ENCODE assay signal across 13 cellular contexts in the genomic region with DNA sequence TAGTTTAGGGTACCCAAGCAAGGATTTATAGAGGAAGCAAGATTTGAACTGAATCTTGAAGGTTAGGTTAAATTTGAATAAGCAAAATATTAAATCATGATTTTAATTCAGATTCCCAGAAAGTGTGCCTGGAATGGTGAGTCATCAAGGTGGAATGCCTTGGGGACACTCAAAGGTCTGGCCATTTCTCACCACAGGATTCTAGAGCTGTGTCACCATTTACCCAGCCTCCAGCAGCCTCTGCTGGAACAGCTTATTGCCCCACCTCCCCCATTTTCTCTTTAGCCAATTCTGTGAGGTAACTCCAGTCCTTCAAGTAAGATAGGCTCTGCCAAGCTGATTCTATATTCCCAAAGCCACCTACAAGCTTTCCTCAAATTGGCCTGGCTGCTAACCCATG.
A peak's percentile ranks its signal among the peaks of the same experiment; 100 is the strongest.
DNase-seq lines count a peak whose midpoint lies in the region; ATAC-seq, FAIRE-seq and TF ChIP-seq lines count a peak whose summit lies in the region.
"Had no signal": no experiment of that assay in that cellular context is flagged by ENCODE, and none has a peak within 500 bp of the region (broad histone marks: within the 10 kb centered on the region; RNA-seq: fewer than 3 reads in every experiment).

No MANE protein-coding gene starts in this region.

- H3K9ac ChIP-seq in fibroblast of lung (ENCODE audit: insufficient read depth, low read length): no peak overlapping the region
- no peak overlapping the region for H3K9ac ChIP-seq in skeletal muscle satellite cell (ENCODE audit: low read depth, low read length)

- H4K20me1 ChIP-seq in fibroblast of lung (ENCODE audit: control insufficient read depth, extremely low read depth, insufficient read depth, low read length): no peaks in the 10 kb centered on the region

- TF ChIP-seq POLR2A in H54 (IDR thresholded peaks at IDR 0.05; ENCODE audit: low read depth, low read length): no peak

- H3K4me1 ChIP-seq in fibroblast of lung (ENCODE audit: control insufficient read depth, extremely low read depth, insufficient read depth, low read length) (peaks cover 4% of the 10 kb centered on the region), skeletal muscle satellite cell (ENCODE audit: control insufficient read depth, insufficient read depth, low read length) (peaks cover 21% of the 10 kb centered on the region)

- H3K9me3 ChIP-seq in fibroblast of lung (ENCODE audit: control insufficient read depth, insufficient read depth, low read depth, low read length) (no peaks in the 10 kb centered on the region), skeletal muscle satellite cell (replicated peaks; ENCODE audit: low read length) (no peaks in the 10 kb centered on the region)

- DNase-seq in H54 (ENCODE audit: insufficient read length, low spot score) (peak; percentile 25), RPMI7951 (ENCODE audit: low read depth) (peak; percentile 80), fibroblast of lung (ENCODE audit: low read depth in 2 of 2) (peak; percentile 36 to 87), dedifferentiated amniotic fluid mesenchymal stem cell (ENCODE audit: extremely low spot score) (no peak), activated T-cell treated with anti-CD3 and anti-CD28 coated beads for 4 hours (no peak)
- DNase-seq: DND-41; nucleus accumbens; stimulated activated naive CD4-positive, alpha-beta T cell; T-helper 9 cell had no signal

- H3K27me3 ChIP-seq in fibroblast of lung (ENCODE audit: control insufficient read depth, insufficient read depth, low read length): no peaks in the 10 kb centered on the region
- no peaks in the 10 kb centered on the region for H3K27me3 ChIP-seq in skeletal muscle satellite cell (ENCODE audit: control insufficient read depth, insufficient read depth, low read length)

- no peak overlapping the region for H3K4me2 ChIP-seq in fibroblast of lung (ENCODE audit: extremely low read depth, insufficient read depth, low read length)
- H3K4me2 ChIP-seq in skeletal muscle satellite cell (ENCODE audit: low read length): peak overlapping the region; percentile 18

- FAIRE-seq in H54 (lab: Jason Lieb, UNC): peak; percentile 94
- FAIRE-seq: HepG2 had no signal

- no peaks in the 10 kb centered on the region for H3K36me3 ChIP-seq in fibroblast of lung (ENCODE audit: control insufficient read depth, insufficient read depth, low read length)
- no peaks in the 10 kb centered on the region for H3K36me3 ChIP-seq in skeletal muscle satellite cell (ENCODE audit: insufficient read depth, low read length)

- H3K79me2 ChIP-seq in fibroblast of lung (ENCODE audit: control insufficient read depth, insufficient read depth, low read length): no peaks in the 10 kb centered on the region

- no peak for ATAC-seq in GM21576 (IDR thresholded peaks at IDR 0.05; ENCODE audit: unreplicated experiment)
- no peak for ATAC-seq in HG02870 (IDR thresholded peaks at IDR 0.05; ENCODE audit: unreplicated experiment)
- ATAC-seq: HepG2 had no signal

- H3K4me3 ChIP-seq in fibroblast of lung (replicated peaks in 1 of 4; ENCODE audit: control extremely low read depth in 1 of 4, insufficient read depth in 1 of 4, low read depth in 3 of 4, low read length in 4 of 4): no peak overlapping the region
- no peak overlapping the region for H3K4me3 ChIP-seq in skeletal muscle satellite cell (ENCODE audit: low read length)

- no peak overlapping the region for H3K27ac ChIP-seq in fibroblast of lung (ENCODE audit: insufficient read depth, low read length)

- no peak for TF ChIP-seq CTCF in fibroblast of lung (conservative IDR thresholded peaks at IDR 0.05 in 1 of 2, IDR thresholded peaks at IDR 0.05 in 1 of 2; ENCODE audit: low read depth in 1 of 2, low read length in 2 of 2)

- no peak overlapping the region for H2AFZ ChIP-seq in fibroblast of lung (ENCODE audit: low read length)

Comparison
In these comparisons a context has a peak if more than half of its experiments do, and no peak if none do; other contexts are left out.
1. DNase-seq: peak in H54 (single experiment), RPMI7951 (single experiment) and fibroblast of lung (2 of 2); none in dedifferentiated amniotic fluid mesenchymal stem cell (single experiment) and activated T-cell treated with anti-CD3 and anti-CD28 coated beads for 4 hours (single experiment).